1 cellular context compared by ENCODE assay signal in the genomic region with DNA sequence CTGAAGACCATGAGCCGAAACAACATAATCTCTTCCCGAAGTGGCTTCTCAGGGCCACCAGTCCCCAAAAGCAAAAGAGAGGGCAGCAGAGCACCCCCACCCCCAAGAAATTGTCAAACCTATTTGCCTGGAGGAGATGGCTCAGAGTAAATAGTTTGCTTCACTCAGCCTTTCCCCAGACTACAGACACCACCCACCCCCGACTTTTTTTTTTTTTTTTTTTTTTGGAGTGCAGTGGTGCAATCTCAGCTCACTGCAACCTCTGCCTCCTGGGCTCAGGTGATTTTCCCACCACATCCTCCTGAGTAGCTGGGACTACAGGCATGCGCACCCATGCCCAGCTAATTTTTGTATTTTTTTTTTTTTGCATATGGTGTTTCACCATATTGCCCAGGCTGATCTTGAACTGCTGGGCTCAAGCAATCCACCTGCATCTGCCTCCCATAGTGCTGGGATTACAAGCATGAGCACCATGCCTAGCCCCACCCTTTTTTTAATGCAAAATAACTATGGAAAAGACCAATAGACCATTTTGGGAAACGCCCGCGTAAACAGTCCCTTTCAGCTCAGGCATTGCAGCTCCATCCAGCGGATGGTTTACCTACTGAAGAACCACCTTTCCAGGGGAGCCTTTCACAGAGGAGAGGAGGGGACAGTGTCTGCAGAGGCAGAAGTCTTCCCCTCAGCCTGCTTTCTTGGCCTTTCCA.
TF ChIP-seq lines count a peak whose summit lies in the region.

No MANE protein-coding gene starts in this region.

TF ChIP-seq in HCT116, 20 proteins besides CTCF, POLR2A, EP300 and RAD21:
- TF ChIP-seq, protein P1, sequence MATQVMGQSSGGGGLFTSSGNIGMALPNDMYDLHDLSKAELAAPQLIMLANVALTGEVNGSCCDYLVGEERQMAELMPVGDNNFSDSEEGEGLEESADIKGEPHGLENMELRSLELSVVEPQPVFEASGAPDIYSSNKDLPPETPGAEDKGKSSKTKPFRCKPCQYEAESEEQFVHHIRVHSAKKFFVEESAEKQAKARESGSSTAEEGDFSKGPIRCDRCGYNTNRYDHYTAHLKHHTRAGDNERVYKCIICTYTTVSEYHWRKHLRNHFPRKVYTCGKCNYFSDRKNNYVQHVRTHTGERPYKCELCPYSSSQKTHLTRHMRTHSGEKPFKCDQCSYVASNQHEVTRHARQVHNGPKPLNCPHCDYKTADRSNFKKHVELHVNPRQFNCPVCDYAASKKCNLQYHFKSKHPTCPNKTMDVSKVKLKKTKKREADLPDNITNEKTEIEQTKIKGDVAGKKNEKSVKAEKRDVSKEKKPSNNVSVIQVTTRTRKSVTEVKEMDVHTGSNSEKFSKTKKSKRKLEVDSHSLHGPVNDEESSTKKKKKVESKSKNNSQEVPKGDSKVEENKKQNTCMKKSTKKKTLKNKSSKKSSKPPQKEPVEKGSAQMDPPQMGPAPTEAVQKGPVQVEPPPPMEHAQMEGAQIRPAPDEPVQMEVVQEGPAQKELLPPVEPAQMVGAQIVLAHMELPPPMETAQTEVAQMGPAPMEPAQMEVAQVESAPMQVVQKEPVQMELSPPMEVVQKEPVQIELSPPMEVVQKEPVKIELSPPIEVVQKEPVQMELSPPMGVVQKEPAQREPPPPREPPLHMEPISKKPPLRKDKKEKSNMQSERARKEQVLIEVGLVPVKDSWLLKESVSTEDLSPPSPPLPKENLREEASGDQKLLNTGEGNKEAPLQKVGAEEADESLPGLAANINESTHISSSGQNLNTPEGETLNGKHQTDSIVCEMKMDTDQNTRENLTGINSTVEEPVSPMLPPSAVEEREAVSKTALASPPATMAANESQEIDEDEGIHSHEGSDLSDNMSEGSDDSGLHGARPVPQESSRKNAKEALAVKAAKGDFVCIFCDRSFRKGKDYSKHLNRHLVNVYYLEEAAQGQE (IDR thresholded peaks at IDR 0.05; ENCODE audit: low read depth) = no peak
- TF ChIP-seq FOSL1 (IDR thresholded peaks at IDR 0.05; ENCODE audit: low read depth) (no peak), POLR2AphosphoS5 (IDR thresholded peaks at IDR 0.05; ENCODE audit: low read depth, low read length) (no peak), YY1 (IDR thresholded peaks at IDR 0.05; ENCODE audit: extremely low read depth, insufficient replicate concordance, low read depth, low read length) (no peak), SRF (IDR thresholded peaks at IDR 0.05; ENCODE audit: low read depth) (no peak), ZFX (IDR thresholded peaks at IDR 0.05) (no peak), EZH2 (IDR thresholded peaks at IDR 0.05) (no peak)
